2 cellular contexts compared by ENCODE assay signal in genomic region chr10:29343607-29344038, GRCh38.
TF ChIP-seq lines count a peak whose summit lies in the region.

No MANE protein-coding gene starts in this region.

TF ChIP-seq in HepG2, 621 proteins besides CTCF, POLR2A, EP300 and RAD21:
- TF ChIP-seq HHEX (CRISPR knock-in tag; IDR thresholded peaks at IDR 0.05) (no peak), MATR3 (CRISPR knock-in tag; IDR thresholded peaks at IDR 0.05) (no peak), ZNF180 (CRISPR knock-in tag; IDR thresholded peaks at IDR 0.05; ENCODE audit: borderline replicate concordance, low read depth) (no peak), PATZ1 (CRISPR knock-in tag; IDR thresholded peaks at IDR 0.05) (no peak), AKAP8 (CRISPR knock-in tag; IDR thresholded peaks at IDR 0.05) (no peak), RELA (CRISPR knock-in tag; IDR thresholded peaks at IDR 0.05) (no peak), KLF13 (CRISPR knock-in tag; IDR thresholded peaks at IDR 0.05) (no peak), NFE2 (CRISPR knock-in tag; IDR thresholded peaks at IDR 0.05) (no peak), TRAFD1 (CRISPR knock-in tag; IDR thresholded peaks at IDR 0.05; ENCODE audit: borderline replicate concordance) (no peak), ZNF775 (CRISPR knock-in tag; IDR thresholded peaks at IDR 0.05; ENCODE audit: borderline replicate concordance) (no peak), KLF11 (CRISPR knock-in tag; IDR thresholded peaks at IDR 0.05) (no peak), CERS6 (CRISPR knock-in tag; IDR thresholded peaks at IDR 0.05) (no peak), ELF3 (CRISPR knock-in tag; IDR thresholded peaks at IDR 0.05) (no peak), DZIP1 (CRISPR knock-in tag; IDR thresholded peaks at IDR 0.05) (no peak), ZKSCAN5 (CRISPR knock-in tag; IDR thresholded peaks at IDR 0.05) (no peak), KMT2A (CRISPR knock-in tag; IDR thresholded peaks at IDR 0.05) (no peak), DMTF1 (CRISPR knock-in tag; IDR thresholded peaks at IDR 0.05) (no peak)
TF ChIP-seq in HepG2: peak in this region for 0.

TF ChIP-seq in H1, 55 proteins besides CTCF, POLR2A, EP300 and RAD21:
- TF ChIP-seq FOSL1 (IDR thresholded peaks at IDR 0.05; ENCODE audit: insufficient read depth, low read depth, low read length): no peak
- no peak for TF ChIP-seq BCL11A (IDR thresholded peaks at IDR 0.05; ENCODE audit: low read depth in 2 of 2, low read length in 2 of 2)
- TF ChIP-seq GABPA (IDR thresholded peaks at IDR 0.05; ENCODE audit: borderline replicate concordance, insufficient read depth, low read length): no peak
- TF ChIP-seq RFX5 (IDR thresholded peaks at IDR 0.05; ENCODE audit: borderline replicate concordance, low read depth, low read length): no peak
- no peak for TF ChIP-seq JUND (IDR thresholded peaks at IDR 0.05; ENCODE audit: low read length)
- TF ChIP-seq EZH2 (IDR thresholded peaks at IDR 0.05; ENCODE audit: low read depth, low read length, severe bottlenecking): no peak
- TF ChIP-seq TAF7 (optimal IDR thresholded peaks at IDR 0.05; ENCODE audit: borderline replicate concordance, low read depth, low read length): no peak
- TF ChIP-seq HDAC6 (IDR thresholded peaks at IDR 0.05; ENCODE audit: low read depth, low read length): no peak
- TF ChIP-seq YY1 (IDR thresholded peaks at IDR 0.05; ENCODE audit: low read depth, low read length): no peak
- TF ChIP-seq ATF2 (IDR thresholded peaks at IDR 0.05; ENCODE audit: low read length): no peak
- TF ChIP-seq USF2 (IDR thresholded peaks at IDR 0.05; ENCODE audit: low read length): no peak
TF ChIP-seq in H1: peak in this region for 0.
